Comparison of ENCODE assay signal across 19 cellular contexts in the genomic region with DNA sequence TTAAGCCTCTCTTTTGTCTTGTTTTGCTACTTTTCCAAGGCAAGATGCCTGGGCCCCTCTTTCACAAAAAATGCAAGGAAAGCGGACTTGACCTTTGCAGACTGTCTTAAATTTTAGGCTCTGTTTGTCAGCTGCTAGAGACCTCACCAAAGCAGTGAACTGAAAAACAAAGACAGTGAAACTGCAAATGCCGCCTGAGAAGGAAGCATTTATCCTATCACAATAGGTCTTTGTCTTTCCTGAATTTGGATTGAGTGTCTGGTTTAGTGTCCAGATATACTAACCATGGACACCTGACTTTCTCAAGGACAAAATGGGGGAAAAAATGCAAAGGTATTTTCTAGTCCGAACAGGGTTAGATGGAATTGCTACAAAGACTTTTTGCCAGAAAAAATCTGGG.
A peak's percentile ranks its signal among the peaks of the same experiment; 100 is the strongest.
DNase-seq lines count a peak whose midpoint lies in the region; ATAC-seq and TF ChIP-seq lines count a peak whose summit lies in the region.
"Had no signal": no experiment of that assay in that cellular context is flagged by ENCODE, and none has a peak within 500 bp of the region (broad histone marks: within the 10 kb centered on the region; RNA-seq: fewer than 3 reads in every experiment).

No MANE protein-coding gene starts in this region.

- in situ Hi-C loops in SK-MEL-5 (cut with HindIII; ENCODE audit: low pct_unique_long_range_greater_than_20kb, low sequenced_read_pairs) = no loop called here

- H3K27ac Mint-ChIP-seq in nephron progenitor cell = peak overlapping the region; percentile 53
- no peak overlapping the region for H3K27ac Mint-ChIP-seq in stimulated activated naive B cell treated with anti-CD40 and anti-IgM and Interleukin-4, amounts not matched to agents 10 μg/mL and 1 μg/mL and 100 μg/mL, for 72 hours
- H3K27ac Mint-ChIP-seq: CD4-positive, alpha-beta T cell had no signal

- no peak overlapping the region for H3K4me3 Mint-ChIP-seq in nephron progenitor cell
- no peak overlapping the region for H3K4me3 Mint-ChIP-seq in stimulated activated naive B cell treated with anti-CD40 and anti-IgM and Interleukin-4, amounts not matched to agents 10 μg/mL and 1 μg/mL and 100 μg/mL, for 72 hours
- H3K4me3 Mint-ChIP-seq: CD4-positive, alpha-beta T cell had no signal

- TF ChIP-seq CTCF in nephron progenitor cell (IDR thresholded peaks at IDR 0.05) = no peak

- peaks cover 25% of the 10 kb centered on the region for H3K4me1 Mint-ChIP-seq in nephron progenitor cell
- no peaks in the 10 kb centered on the region for H3K4me1 Mint-ChIP-seq in stimulated activated naive B cell treated with anti-CD40 and anti-IgM and Interleukin-4, amounts not matched to agents 10 μg/mL and 1 μg/mL and 100 μg/mL, for 72 hours

- peak; percentile 88 for DNase-seq in SK-MEL-5 (ENCODE audit: low read depth, low spot score)
- peak; percentile 6 to 38 for DNase-seq in hippocampal formation (lab: John Stamatoyannopoulos, UW)
- no peak for DNase-seq in nephron progenitor cell
- peak; percentile 74 for DNase-seq in superior temporal gyrus (ENCODE audit: extremely low spot score)
- DNase-seq in stimulated activated naive B cell treated with anti-CD40 and anti-IgM and Interleukin-4, amounts not matched to agents 10 μg/mL and 1 μg/mL and 100 μg/mL, for 72 hours = no peak
- DNase-seq in OCI-M2 (lab: John Stamatoyannopoulos, UW; ENCODE audit: unreplicated experiment) = no peak
- DNase-seq: CD4-positive, alpha-beta T cell; GDM1; GOT3; KG1; MV-4-11; NCI-H1417; NCI-H187 treated with DMSO at 0.1 percent for 48 hours; NCI-H226; NCI-H524; PC-9; SIG-M5 had no signal

- no peaks in the 10 kb centered on the region for H3K27me3 Mint-ChIP-seq in nephron progenitor cell (ENCODE audit: low read depth, poor library complexity)
- peaks cover 0 to 3% of the 10 kb centered on the region in 2 donors for H3K27me3 Mint-ChIP-seq in stimulated activated naive B cell treated with anti-CD40 and anti-IgM and Interleukin-4, amounts not matched to agents 10 μg/mL and 1 μg/mL and 100 μg/mL, for 72 hours
- H3K27me3 Mint-ChIP-seq: CD4-positive, alpha-beta T cell had no signal

- H3K9me3 Mint-ChIP-seq in nephron progenitor cell = no peaks in the 10 kb centered on the region
- no peaks in the 10 kb centered on the region for H3K9me3 Mint-ChIP-seq in stimulated activated naive B cell treated with anti-CD40 and anti-IgM and Interleukin-4, amounts not matched to agents 10 μg/mL and 1 μg/mL and 100 μg/mL, for 72 hours

- no peak for ATAC-seq in HG02938 (IDR thresholded peaks at IDR 0.05; ENCODE audit: unreplicated experiment)
- no peak for ATAC-seq in GM19397 (IDR thresholded peaks at IDR 0.05; ENCODE audit: unreplicated experiment)
- no peak for ATAC-seq in stimulated activated naive B cell treated with anti-CD40 and anti-IgM and Interleukin-4, amounts not matched to agents 10 μg/mL and 1 μg/mL and 100 μg/mL, for 72 hours (replicated peaks)

- H3K36me3 Mint-ChIP-seq in nephron progenitor cell (ENCODE audit: low read depth) = no peaks in the 10 kb centered on the region
- H3K36me3 Mint-ChIP-seq in stimulated activated naive B cell treated with anti-CD40 and anti-IgM and Interleukin-4, amounts not matched to agents 10 μg/mL and 1 μg/mL and 100 μg/mL, for 72 hours = no peaks in the 10 kb centered on the region

Comparison
In these comparisons a context has a peak if more than half of its experiments do, and no peak if none do; other contexts are left out.
1. DNase-seq: peak in SK-MEL-5 (single experiment), hippocampal formation (2 of 2) and superior temporal gyrus (single experiment); none in nephron progenitor cell (single experiment), stimulated activated naive B cell treated with anti-CD40 and anti-IgM and Interleukin-4, amounts not matched to agents 10 μg/mL and 1 μg/mL and 100 μg/mL, for 72 hours (single experiment) and OCI-M2 (single experiment).